Comparison of ENCODE assay signal across 8 cellular contexts in genomic region chr9:122159026-122159924, GRCh38. TPM values are rescaled to one million over a fixed set of nuclear protein-coding genes. Genes with fewer than 3 reads are reported as not detected.
DNase-seq lines count a peak whose midpoint lies in the region; ATAC-seq and TF ChIP-seq lines count a peak whose summit lies in the region.

TSS of gene MORN5 (plus strand) at chr9:122159908. CDS start at chr9:122159973, 65 bp downstream.
TSS of gene NDUFA8 (minus strand) at chr9:122159779. CDS start at chr9:122159677, 102 bp downstream.

- H3K4me3 Mint-ChIP-seq in CD14-positive monocyte: peak within 1 kb of the TSS; percentile 98 to 99
- peak within 1 kb of the TSS; percentile 88 for H3K4me3 Mint-ChIP-seq in dendritic cell treated with granulocyte-macrophage colony-stimulating factor and Interleukin-4, amounts not matched to agents 40 ng/mL and 50 ng/mL, for 4 days

- DNase-seq in CD14-positive monocyte (ENCODE audit: low spot score): peak; percentile 93
- peak; percentile 98 for DNase-seq in NCI-H69 (lab: John Stamatoyannopoulos, UW)
- DNase-seq in activated CD4-positive, alpha-beta T cell treated with anti-CD3 and anti-CD28 coated beads, Interleukin-2, amount 50 U/mL, for 1 hour: peak; percentile 96
- DNase-seq in left lobe of liver (ENCODE audit: low spot score): peak; percentile 97
- peak; percentile 96 to 97 for DNase-seq in stimulated activated CD4-positive, alpha-beta T cell treated with anti-CD3 and anti-CD28 coated beads, Interleukin-2, amount 100 ng/mL, for 24 hours

- no peak for TF ChIP-seq CTCF in CD14-positive monocyte (IDR thresholded peaks at IDR 0.05)

- peaks cover 3 to 7% (median 4%) of the 10 kb centered on the region in 7 donors for H3K9me3 Mint-ChIP-seq in CD14-positive monocyte
- H3K9me3 Mint-ChIP-seq in dendritic cell treated with granulocyte-macrophage colony-stimulating factor and Interleukin-4, amounts not matched to agents 40 ng/mL and 50 ng/mL, for 4 days: peaks cover 8% of the 10 kb centered on the region

- intact Hi-C loops in CD14-positive monocyte (cut with micrococcal nuclease): loop anchor here (5.0 kb wide), 2 partner anchors 62 to 67 kb away; partner anchors contain the start of gene TTLL11 (in 1 of the 2)
- intact Hi-C loops in dendritic cell treated with granulocyte-macrophage colony-stimulating factor and Interleukin-4, amounts not matched to agents 40 ng/mL and 50 ng/mL, for 4 days (cut with micrococcal nuclease): loop anchor here (1.0 kb wide), 1 partner anchor 66 kb away; the partner anchor contains the start of gene TTLL11

- peaks cover 32% of the 10 kb centered on the region for H3K4me1 Mint-ChIP-seq in CD14-positive monocyte
- peaks cover 31% of the 10 kb centered on the region for H3K4me1 Mint-ChIP-seq in dendritic cell treated with granulocyte-macrophage colony-stimulating factor and Interleukin-4, amounts not matched to agents 40 ng/mL and 50 ng/mL, for 4 days (ENCODE audit: low read depth)

- H3K27ac Mint-ChIP-seq in CD14-positive monocyte: peak within 1 kb of the TSS; percentile 88 to 95 (median 93)
- peak within 1 kb of the TSS; percentile 85 for H3K27ac Mint-ChIP-seq in dendritic cell treated with granulocyte-macrophage colony-stimulating factor and Interleukin-4, amounts not matched to agents 40 ng/mL and 50 ng/mL, for 4 days

- H3K27me3 Mint-ChIP-seq in CD14-positive monocyte (ENCODE audit: low read depth in 3 of 3): peaks cover 9 to 13% (median 11%) of the 10 kb centered on the region in 3 donors
- H3K27me3 Mint-ChIP-seq in dendritic cell treated with granulocyte-macrophage colony-stimulating factor and Interleukin-4, amounts not matched to agents 40 ng/mL and 50 ng/mL, for 4 days: peaks cover 13% of the 10 kb centered on the region

- H3K36me3 Mint-ChIP-seq in CD14-positive monocyte: no peaks in the 10 kb centered on the region
- peaks cover 15% of the 10 kb centered on the region for H3K36me3 Mint-ChIP-seq in dendritic cell treated with granulocyte-macrophage colony-stimulating factor and Interleukin-4, amounts not matched to agents 40 ng/mL and 50 ng/mL, for 4 days (ENCODE audit: low read depth)

- ATAC-seq in GM19372 (IDR thresholded peaks at IDR 0.05; ENCODE audit: low read depth, unreplicated experiment): peak; percentile 97
- ATAC-seq in HG03521 (IDR thresholded peaks at IDR 0.05; ENCODE audit: unreplicated experiment): peak; percentile 91
- peak; percentile 99 for ATAC-seq in left lobe of liver

RNA-seq across cellular contexts. Expression of gene MORN5, which starts in this region (rescaled TPM):
- polyA plus RNA-seq in CD14-positive monocyte: not detected
- not detected for total RNA-seq in left lobe of liver

RNA-seq across cellular contexts. Expression of gene NDUFA8, which starts in this region (rescaled TPM):
- 10 to 100 TPM; 63.5 to 71.2 TPM for polyA plus RNA-seq in CD14-positive monocyte
- total RNA-seq in left lobe of liver: 27.6 TPM

Comparison
In these comparisons a context has a peak if more than half of its experiments do, and no peak if none do; other contexts are left out.
1. Peak in every context shown above with its lines: DNase-seq and ATAC-seq.